9 cellular contexts compared by ENCODE assay signal in genomic region chr9:122261469-122261881, GRCh38. TPM values are rescaled to one million over a fixed set of nuclear protein-coding genes. Genes with fewer than 3 reads are reported as not detected.
DNase-seq lines count a peak whose midpoint lies in the region; TF ChIP-seq lines count a peak whose summit lies in the region.
"Had no signal": no experiment of that assay in that cellular context is flagged by ENCODE, and none has a peak within 500 bp of the region (broad histone marks: within the 10 kb centered on the region; RNA-seq: fewer than 3 reads in every experiment).

No MANE protein-coding gene starts in this region.

- H3K9me3 Mint-ChIP-seq in activated naive CD4-positive, alpha-beta T cell treated with anti-CD3 and anti-CD28 coated beads, Interleukin-2, amount 10 ng/mL, durations not matched to agents 7 days and 5 days = no peaks in the 10 kb centered on the region

- peaks cover 38% of the 10 kb centered on the region for H3K36me3 Mint-ChIP-seq in activated naive CD4-positive, alpha-beta T cell treated with anti-CD3 and anti-CD28 coated beads, Interleukin-2, amount 10 ng/mL, durations not matched to agents 7 days and 5 days

- H3K4me1 Mint-ChIP-seq in activated naive CD4-positive, alpha-beta T cell treated with anti-CD3 and anti-CD28 coated beads, Interleukin-2, amount 10 ng/mL, durations not matched to agents 7 days and 5 days = peaks cover 44% of the 10 kb centered on the region

- H3K36me3 ChIP-seq in fibroblast of lung (ENCODE audit: control insufficient read depth, insufficient read depth, low read length) = peaks cover 2% of the 10 kb centered on the region
- peaks cover 3 to 47% (median 9%) of the 10 kb centered on the region in 4 donors for H3K36me3 ChIP-seq in sigmoid colon
- peaks cover 46% of the 10 kb centered on the region for H3K36me3 ChIP-seq in WERI-Rb-1

- DNase-seq in DMS79 treated with DMSO at 0.1 percent for 48 hours (lab: John Stamatoyannopoulos, UW) = peak; percentile 68
- DNase-seq in NCI-H345 (lab: John Stamatoyannopoulos, UW) = peak; percentile 39
- peak; percentile 42 to 71 for DNase-seq in fibroblast of lung (ENCODE audit: low read depth in 2 of 2)
- peak; percentile 84 for DNase-seq in sigmoid colon
- no peak for DNase-seq in NCI-H82 treated with DMSO at 0.1 percent for 48 hours (lab: John Stamatoyannopoulos, UW; ENCODE audit: unreplicated experiment)
- DNase-seq in WERI-Rb-1 = no peak
- no peak for DNase-seq in NCI-H2227 treated with DMSO at 0.1 percent for 48 hours (lab: John Stamatoyannopoulos, UW)
- no peak for DNase-seq in activated naive CD4-positive, alpha-beta T cell treated with anti-CD3 and anti-CD28 coated beads, Interleukin-2, amount 10 ng/mL, durations not matched to agents 7 days and 5 days

- CTCF ChIA-PET in activated naive CD4-positive, alpha-beta T cell treated with anti-CD3 and anti-CD28 coated beads, Interleukin-2, amount 10 ng/mL, durations not matched to agents 7 days and 5 days (lab: Charles Lee) = interaction anchor here (1.0 kb wide), 1 partner anchor 166 kb away, joined by 5 read pairs; no protein-coding TSS in a partner anchor

- H3K4me3 Mint-ChIP-seq in activated naive CD4-positive, alpha-beta T cell treated with anti-CD3 and anti-CD28 coated beads, Interleukin-2, amount 10 ng/mL, durations not matched to agents 7 days and 5 days = no peak overlapping the region

- H3K4me3 ChIP-seq in fibroblast of lung (replicated peaks in 1 of 4; ENCODE audit: control extremely low read depth in 1 of 4, insufficient read depth in 1 of 4, low read depth in 3 of 4, low read length in 4 of 4) (no peak overlapping the region), sigmoid colon (no peak overlapping the region), WERI-Rb-1 (ENCODE audit: low read depth, low read length) (no peak overlapping the region)

- H3K27me3 ChIP-seq in fibroblast of lung (ENCODE audit: control insufficient read depth, insufficient read depth, low read length) (no peaks in the 10 kb centered on the region), sigmoid colon (no peaks in the 10 kb centered on the region), WERI-Rb-1 (ENCODE audit: insufficient read depth, low read depth, severe bottlenecking) (no peaks in the 10 kb centered on the region)

- H3K27ac ChIP-seq in fibroblast of lung (ENCODE audit: insufficient read depth, low read length) (no peak overlapping the region), sigmoid colon (peak overlapping the region in 2 of 4 donors; percentile 18 to 55), WERI-Rb-1 (no peak overlapping the region)

- no peaks in the 10 kb centered on the region for H4K20me1 ChIP-seq in fibroblast of lung (ENCODE audit: control insufficient read depth, extremely low read depth, insufficient read depth, low read length)

- H3K27ac Mint-ChIP-seq in activated naive CD4-positive, alpha-beta T cell treated with anti-CD3 and anti-CD28 coated beads, Interleukin-2, amount 10 ng/mL, durations not matched to agents 7 days and 5 days = no peak overlapping the region

- intact Hi-C loops in sigmoid colon (cut with DNase I) = loop anchor here (5.0 kb wide), 1 partner anchor 134 kb away; no protein-coding TSS in a partner anchor

- WGBS in sigmoid colon, 2 donors = 22 to 50% methylated on average over 1 of the region's 1 CpG

- no peak for TF ChIP-seq POLR2A in sigmoid colon (IDR thresholded peaks at IDR 0.05)

- no peak for TF ChIP-seq EP300 in sigmoid colon (IDR thresholded peaks at IDR 0.05)

- H3K4me1 ChIP-seq in fibroblast of lung (ENCODE audit: control insufficient read depth, extremely low read depth, insufficient read depth, low read length) = peaks cover 8% of the 10 kb centered on the region
- H3K4me1 ChIP-seq in sigmoid colon = peaks cover 0 to 39% (median 38%) of the 10 kb centered on the region in 4 donors

- H3K9ac ChIP-seq in fibroblast of lung (ENCODE audit: insufficient read depth, low read length) = no peak overlapping the region

- no peak overlapping the region for H3K4me2 ChIP-seq in fibroblast of lung (ENCODE audit: extremely low read depth, insufficient read depth, low read length)

- H3K27me3 Mint-ChIP-seq in activated naive CD4-positive, alpha-beta T cell treated with anti-CD3 and anti-CD28 coated beads, Interleukin-2, amount 10 ng/mL, durations not matched to agents 7 days and 5 days = peaks cover 4% of the 10 kb centered on the region

- no peak overlapping the region for H2AFZ ChIP-seq in fibroblast of lung (ENCODE audit: low read length)

- H3K9me3 ChIP-seq in fibroblast of lung (ENCODE audit: control insufficient read depth, insufficient read depth, low read depth, low read length) = no peaks in the 10 kb centered on the region
- no peaks in the 10 kb centered on the region for H3K9me3 ChIP-seq in sigmoid colon
- H3K9me3 ChIP-seq in WERI-Rb-1 (ENCODE audit: severe bottlenecking) = no peaks in the 10 kb centered on the region

- no peak for TF ChIP-seq CTCF in fibroblast of lung (conservative IDR thresholded peaks at IDR 0.05 in 1 of 2, IDR thresholded peaks at IDR 0.05 in 1 of 2; ENCODE audit: low read depth in 1 of 2, low read length in 2 of 2)
- no peak for TF ChIP-seq CTCF in sigmoid colon (IDR thresholded peaks at IDR 0.05)
- no peak for TF ChIP-seq CTCF in WERI-Rb-1 (IDR thresholded peaks at IDR 0.05; ENCODE audit: low read depth, low read length)

- peaks cover 34% of the 10 kb centered on the region for H3K79me2 ChIP-seq in fibroblast of lung (ENCODE audit: control insufficient read depth, insufficient read depth, low read length)

RNA-seq across cellular contexts. Expression of gene RBM18, which starts 3.2 kb away (rescaled TPM):
- total RNA-seq in fibroblast of lung (9.5 and 11.2 TPM in 2 replicates), sigmoid colon (10 to 100 TPM; 11.9 to 16.8 (median 13.0) TPM)
- polyA plus RNA-seq in fibroblast of lung (18.3 and 25.1 TPM in 2 replicates), sigmoid colon (10 to 100 TPM in 2 of 3 donors, 1 to 10 TPM in 1; 8.2 to 11.8 (median 10.2) TPM)
- polyA plus RNA-seq in fibroblast of lung (2012) = 14.8 and 16.9 TPM in 2 replicates
- 1.3 and 2.2 TPM in 2 replicates for polyA minus RNA-seq in fibroblast of lung (ENCODE audit: low replicate concordance)

RNA-seq across cellular contexts. Expression of gene MRRF, which starts 3.2 kb away (rescaled TPM):
- total RNA-seq in fibroblast of lung (31.6 and 36.8 TPM in 2 replicates), sigmoid colon (10 to 100 TPM; 29.9 to 40.7 (median 33.9) TPM)
- polyA plus RNA-seq in fibroblast of lung (37.3 and 56.9 TPM in 2 replicates), sigmoid colon (10 to 100 TPM; 38.2 to 46.7 (median 38.4) TPM)
- polyA plus RNA-seq in fibroblast of lung (2012) = 18.1 and 28.7 TPM in 2 replicates
- 17.5 and 46.2 TPM in 2 replicates for polyA minus RNA-seq in fibroblast of lung (ENCODE audit: low replicate concordance)

RNA-seq across cellular contexts. Expression of gene LHX6, which starts 32.7 kb away (rescaled TPM):
- total RNA-seq in fibroblast of lung (not detected in 2 replicates), sigmoid colon (1 to 10 TPM in 3 of 4 donors, under 1 TPM in 1; 0.99 to 4.7 (median 1.5) TPM)
- polyA plus RNA-seq in fibroblast of lung (0.09 TPM in 1 of 2 replicates, not detected in the other), sigmoid colon (1 to 10 TPM in 1 of 3 donors, under 1 TPM in 2; 0.46 to 2.1 (median 0.60) TPM)
- polyA plus RNA-seq in fibroblast of lung (2012) = not detected in 2 replicates
- not detected in 2 replicates for polyA minus RNA-seq in fibroblast of lung (ENCODE audit: low replicate concordance)
- total RNA-seq: T-helper 2 cell treated with Interferon-gamma antibody and Interleukin-4, amounts not matched to agents 100 ng/mL and 5 ng/mL, for 36 hours had no signal

Comparison
In these comparisons a context has a peak if more than half of its experiments do, and no peak if none do; other contexts are left out.
1. DNase-seq: peak in DMS79 treated with DMSO at 0.1 percent for 48 hours (single experiment), NCI-H345 (single experiment), fibroblast of lung (2 of 2) and sigmoid colon (single experiment); none in NCI-H82 treated with DMSO at 0.1 percent for 48 hours (single experiment), WERI-Rb-1 (single experiment), NCI-H2227 treated with DMSO at 0.1 percent for 48 hours (single experiment) and activated naive CD4-positive, alpha-beta T cell treated with anti-CD3 and anti-CD28 coated beads, Interleukin-2, amount 10 ng/mL, durations not matched to agents 7 days and 5 days (single experiment).